ENCODE assay signal across 16 cellular contexts in the genomic region with DNA sequence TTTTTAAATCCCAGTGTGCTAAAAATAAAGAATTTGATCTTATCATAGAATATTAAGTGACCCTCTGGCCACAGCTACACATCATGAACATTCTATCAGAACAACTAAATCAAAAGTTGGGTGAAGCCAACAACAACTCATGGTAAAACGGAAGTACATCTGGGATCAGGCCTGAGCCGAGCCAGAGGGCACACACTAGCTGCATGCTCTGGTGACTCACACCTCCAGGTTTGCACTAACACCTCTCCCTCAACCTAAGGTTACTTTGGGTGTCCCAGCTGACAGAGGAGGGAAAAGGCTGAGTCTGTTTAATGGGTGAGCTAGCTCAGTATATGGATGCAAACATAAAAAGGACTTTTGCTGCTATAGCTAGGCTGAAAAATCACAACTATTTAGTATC.
"Had no signal": no experiment of that assay in that cellular context is flagged by ENCODE, and none has a peak within 500 bp of the region (broad histone marks: within the 10 kb centered on the region; RNA-seq: fewer than 3 reads in every experiment).

No MANE protein-coding gene starts in this region.

- H3K4me3 Mint-ChIP-seq: activated CD4-positive, alpha-beta memory T cell treated with anti-CD3 and anti-CD28 coated beads for 36 hours; activated naive CD8-positive, alpha-beta T cell treated with anti-CD3 and anti-CD28 coated beads, Interleukin-2, amount 10 ng/mL, durations not matched to agents 7 days and 5 days; memory B cell; natural killer cell treated with Interleukin-12 subunit alpha and Interleukin-12 subunit beta and Interleukin-15 and Interleukin-18, amount 100 ng/mL, for 72 hours; T-helper 2 cell treated with Interferon-gamma antibody and Interleukin-4, amounts not matched to agents 5 μg/mL and 100 μg/mL, for 36 hours had no signal

- H3K27me3 ChIP-seq: esophagus squamous epithelium, transverse colon had no signal

- H3K36me3 ChIP-seq: esophagus squamous epithelium, transverse colon had no signal

- DNase-seq: activated CD4-positive, alpha-beta memory T cell treated with anti-CD3 and anti-CD28 coated beads for 36 hours; activated naive CD8-positive, alpha-beta T cell treated with anti-CD3 and anti-CD28 coated beads, Interleukin-2, amount 10 ng/mL, durations not matched to agents 7 days and 5 days; activated T-cell treated with anti-CD3 and anti-CD28 coated beads, Interleukin-2, amount 50 U/mL, for 48 hours; anterior cingulate cortex; esophagus squamous epithelium; psoas muscle; stimulated activated CD4-positive, alpha-beta T cell treated with anti-CD3 and anti-CD28 coated beads, Interleukin-2, amount 100 ng/mL, for 24 hours; stimulated activated naive CD4-positive, alpha-beta T cell; substantia nigra; transverse colon had no signal

- H3K27ac Mint-ChIP-seq: activated CD4-positive, alpha-beta memory T cell treated with anti-CD3 and anti-CD28 coated beads for 36 hours; activated naive CD8-positive, alpha-beta T cell treated with anti-CD3 and anti-CD28 coated beads, Interleukin-2, amount 10 ng/mL, durations not matched to agents 7 days and 5 days; memory B cell; natural killer cell treated with Interleukin-12 subunit alpha and Interleukin-12 subunit beta and Interleukin-15 and Interleukin-18, amount 100 ng/mL, for 72 hours; T-helper 2 cell treated with Interferon-gamma antibody and Interleukin-4, amounts not matched to agents 5 μg/mL and 100 μg/mL, for 36 hours had no signal

- H3K27ac ChIP-seq: esophagus squamous epithelium, psoas muscle, transverse colon had no signal

- H3K4me1 ChIP-seq: psoas muscle had no signal

- H3K4me1 Mint-ChIP-seq: activated naive CD8-positive, alpha-beta T cell treated with anti-CD3 and anti-CD28 coated beads, Interleukin-2, amount 10 ng/mL, durations not matched to agents 7 days and 5 days; memory B cell had no signal

- H3K9me3 ChIP-seq: esophagus squamous epithelium, psoas muscle, transverse colon had no signal

- H3K36me3 Mint-ChIP-seq: activated CD4-positive, alpha-beta memory T cell treated with anti-CD3 and anti-CD28 coated beads for 36 hours; activated naive CD8-positive, alpha-beta T cell treated with anti-CD3 and anti-CD28 coated beads, Interleukin-2, amount 10 ng/mL, durations not matched to agents 7 days and 5 days; memory B cell; natural killer cell treated with Interleukin-12 subunit alpha and Interleukin-12 subunit beta and Interleukin-15 and Interleukin-18, amount 100 ng/mL, for 72 hours had no signal

- ATAC-seq: activated CD4-positive, CD25-positive, alpha-beta regulatory T cell treated with anti-CD3 and anti-CD28 coated beads, Interleukin-2, amount 50 U/mL, for 24 hours; left lobe of liver; natural killer cell treated with Interleukin-12 subunit alpha and Interleukin-12 subunit beta and Interleukin-15 and Interleukin-18, amount 100 ng/mL, for 72 hours; psoas muscle; sciatic nerve had no signal

- H3K9me3 Mint-ChIP-seq: activated CD4-positive, alpha-beta memory T cell treated with anti-CD3 and anti-CD28 coated beads for 36 hours; activated naive CD8-positive, alpha-beta T cell treated with anti-CD3 and anti-CD28 coated beads, Interleukin-2, amount 10 ng/mL, durations not matched to agents 7 days and 5 days; memory B cell; natural killer cell treated with Interleukin-12 subunit alpha and Interleukin-12 subunit beta and Interleukin-15 and Interleukin-18, amount 100 ng/mL, for 72 hours; T-helper 2 cell treated with Interferon-gamma antibody and Interleukin-4, amounts not matched to agents 5 μg/mL and 100 μg/mL, for 36 hours had no signal

- H3K27me3 Mint-ChIP-seq: activated CD4-positive, alpha-beta memory T cell treated with anti-CD3 and anti-CD28 coated beads for 36 hours; activated naive CD8-positive, alpha-beta T cell treated with anti-CD3 and anti-CD28 coated beads, Interleukin-2, amount 10 ng/mL, durations not matched to agents 7 days and 5 days; memory B cell; natural killer cell treated with Interleukin-12 subunit alpha and Interleukin-12 subunit beta and Interleukin-15 and Interleukin-18, amount 100 ng/mL, for 72 hours had no signal

- H3K4me3 ChIP-seq: esophagus squamous epithelium, psoas muscle, transverse colon had no signal
